In the genomic region with DNA sequence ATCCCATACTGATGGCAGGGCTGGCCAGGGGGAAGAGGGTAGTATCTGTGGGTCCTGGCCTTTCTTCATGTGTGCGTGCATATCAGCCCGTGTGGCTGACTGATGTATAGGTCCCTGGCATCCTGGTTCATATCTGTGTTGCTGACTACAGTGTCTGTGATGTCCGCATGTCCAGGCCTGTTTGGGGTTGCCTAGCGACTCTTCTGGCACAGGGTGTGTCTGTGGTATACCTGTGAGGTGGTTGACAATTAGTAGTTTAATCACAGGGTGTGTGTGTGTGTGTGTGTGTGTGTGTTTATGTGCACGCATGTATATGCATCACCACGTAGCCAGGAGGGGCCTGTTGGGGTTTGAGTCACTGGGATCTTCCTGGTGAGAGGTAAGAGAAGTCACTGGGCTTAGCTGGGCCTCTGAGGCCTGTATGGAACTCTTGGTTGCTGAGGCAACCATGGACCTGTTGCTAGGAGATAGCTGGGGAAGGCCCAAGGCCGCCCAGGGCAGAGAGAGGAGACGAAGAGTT, we compare ENCODE assay signal across 8 cellular contexts. TPM values are rescaled to one million over a fixed set of nuclear protein-coding genes. Genes with fewer than 3 reads are reported as not detected.
DNase-seq lines count a peak whose midpoint lies in the region; ATAC-seq, FAIRE-seq and TF ChIP-seq lines count a peak whose summit lies in the region.

No MANE protein-coding gene starts in this region.

- no peak for TF ChIP-seq CTCF in endothelial cell (IDR thresholded peaks at IDR 0.05; ENCODE audit: unreplicated experiment)

- H3K27me3 Mint-ChIP-seq in endothelial cell (ENCODE audit: unreplicated experiment), result peaks cover 16% of the 10 kb centered on the region

- H3K27ac Mint-ChIP-seq in endothelial cell (ENCODE audit: unreplicated experiment), result no peak overlapping the region

- no peaks in the 10 kb centered on the region for H3K9me3 Mint-ChIP-seq in endothelial cell (ENCODE audit: unreplicated experiment)

- intact Hi-C loops in left colon (cut with DNase I, micrococcal nuclease), result loop anchor here (10.0 kb wide), 2 partner anchors 80 to 220 kb away; partner anchors contain the start of genes CD68 (in 1 of the 2), FGF11 (in 1 of the 2) and TMEM102 (in 1 of the 2)

- peaks cover 16% of the 10 kb centered on the region for H3K4me1 Mint-ChIP-seq in endothelial cell (ENCODE audit: unreplicated experiment)

- peak overlapping the region; percentile 73 for H3K4me3 Mint-ChIP-seq in endothelial cell (ENCODE audit: unreplicated experiment)

- DNase-seq in NCI-H1694 (lab: John Stamatoyannopoulos, UW) (peak; percentile 11), NCI-H1694 treated with DMSO at 0.1 percent for 48 hours (lab: John Stamatoyannopoulos, UW) (no peak), RCC 7860 (ENCODE audit: low spot score) (peak; percentile 47), endothelial cell (ENCODE audit: low spot score) (no peak), retina (peak; percentile 36), left colon (no peak), AML-193 (lab: John Stamatoyannopoulos, UW) (no peak)

- no peaks in the 10 kb centered on the region for H3K36me3 Mint-ChIP-seq in endothelial cell (ENCODE audit: low read depth, unreplicated experiment)

- ATAC-seq in HG02610 (IDR thresholded peaks at IDR 0.05; ENCODE audit: unreplicated experiment) (no peak), left colon (no peak)

- no peak for FAIRE-seq in RCC 7860 (lab: Jason Lieb, UNC)

RNA-seq across cellular contexts. Expression of gene TMEM95, which starts 0.6 kb away (rescaled TPM):
- total RNA-seq in endothelial cell (ENCODE audit: unreplicated experiment) (not detected), left colon (not detected)

RNA-seq across cellular contexts. Expression of gene KCTD11, which starts 2.4 kb away (rescaled TPM):
- 4.8 TPM for total RNA-seq in endothelial cell (ENCODE audit: unreplicated experiment)
- 10 to 100 TPM in 1 of 2 donors, 1 to 10 TPM in 1; 9.4 to 10.1 TPM for total RNA-seq in left colon

RNA-seq across cellular contexts. Expression of gene ACAP1, which starts 18.0 kb away (rescaled TPM):
- total RNA-seq in endothelial cell (ENCODE audit: unreplicated experiment) (5.5 TPM), left colon (1 to 10 TPM; 4.1 to 9.0 TPM)

RNA-seq across cellular contexts. Expression of gene NEURL4, which starts 25.2 kb away (rescaled TPM):
- total RNA-seq in endothelial cell (ENCODE audit: unreplicated experiment) (55.7 TPM), left colon (10 to 100 TPM; 32.7 to 44.5 TPM)

RNA-seq across cellular contexts. Expression of gene TNK1, which starts 26.6 kb away (rescaled TPM):
- total RNA-seq in endothelial cell (ENCODE audit: unreplicated experiment) (1.7 TPM), left colon (10 to 100 TPM; 22.2 to 24.9 TPM)

Comparison
In these comparisons a context has a peak if more than half of its experiments do, and no peak if none do; other contexts are left out.
1. DNase-seq: peak in NCI-H1694 (single experiment), RCC 7860 (single experiment) and retina (single experiment); none in NCI-H1694 treated with DMSO at 0.1 percent for 48 hours (single experiment), endothelial cell (single experiment), left colon (0 of 2) and AML-193 (0 of 2).